ENCODE assay signal across 18 cellular contexts in the genomic region with DNA sequence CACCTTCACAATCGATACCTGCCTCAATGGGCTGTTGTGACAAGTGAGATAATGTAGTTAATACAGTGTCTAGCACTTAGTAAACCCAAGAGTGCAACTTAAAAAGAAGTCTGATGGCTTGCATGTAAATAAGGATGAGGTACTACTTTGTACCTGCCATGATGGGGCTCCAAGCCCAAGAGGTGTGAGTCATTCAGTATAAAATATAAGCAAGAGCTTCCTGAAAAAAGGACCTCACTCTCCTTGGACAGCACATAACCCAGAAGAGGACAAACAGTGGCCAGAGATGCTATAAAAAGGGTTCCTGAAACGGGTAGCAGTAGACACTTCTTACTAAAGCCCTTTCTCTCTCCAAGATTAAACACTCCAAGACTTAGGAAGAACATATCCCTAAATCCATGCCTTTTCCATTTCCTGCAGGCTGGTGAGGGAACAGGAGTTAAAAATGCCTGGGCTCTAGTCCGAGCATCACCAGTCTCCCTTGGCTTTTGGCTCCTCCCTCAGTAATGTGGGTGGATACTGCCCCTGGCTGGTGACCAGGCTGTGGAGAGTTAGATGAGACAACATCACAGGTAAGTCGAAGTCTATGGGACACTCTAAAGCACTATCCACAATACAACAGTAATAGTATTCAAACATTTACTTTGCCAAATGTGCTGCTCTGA. TPM values are rescaled to one million over a fixed set of nuclear protein-coding genes. Genes with fewer than 3 reads are reported as not detected.
DNase-seq lines count a peak whose midpoint lies in the region; ATAC-seq and TF ChIP-seq lines count a peak whose summit lies in the region.
"Had no signal": no experiment of that assay in that cellular context is flagged by ENCODE, and none has a peak within 500 bp of the region (broad histone marks: within the 10 kb centered on the region; RNA-seq: fewer than 3 reads in every experiment).

No MANE protein-coding gene starts in this region.

- H3K27ac ChIP-seq in cardiac muscle cell (peak overlapping the region; percentile 71), right cardiac atrium (ENCODE audit: low read length) (no peak overlapping the region), transverse colon (peak overlapping the region; percentile 2 to 42 (median 26))
- H3K27ac ChIP-seq: KMS-11 had no signal

- no peak for TF ChIP-seq EP300 in transverse colon (IDR thresholded peaks at IDR 0.05; ENCODE audit: low read depth)

- no peaks in the 10 kb centered on the region for H3K9me3 Mint-ChIP-seq in activated T-helper 2 cell treated with anti-CD3 and anti-CD28 coated beads, Interferon-gamma antibody, Interleukin-2, Interleukin-4, amounts not matched to agents 10 μg/mL and 5 μg/mL and 100 μg/mL, durations not matched to agents 14 hours and 24 hours and 36 hours
- no peaks in the 10 kb centered on the region for H3K9me3 Mint-ChIP-seq in memory B cell

- no peak overlapping the region for H3K4me3 Mint-ChIP-seq in activated T-helper 2 cell treated with anti-CD3 and anti-CD28 coated beads, Interferon-gamma antibody, Interleukin-2, Interleukin-4, amounts not matched to agents 10 μg/mL and 5 μg/mL and 100 μg/mL, durations not matched to agents 14 hours and 24 hours and 36 hours (ENCODE audit: low read depth)
- no peak overlapping the region for H3K4me3 Mint-ChIP-seq in memory B cell

- intact Hi-C loops in right cardiac atrium (cut with DNase I), result no loop called here
- intact Hi-C loops in activated T-helper 2 cell treated with anti-CD3 and anti-CD28 coated beads, Interferon-gamma antibody, Interleukin-2, Interleukin-4, amounts not matched to agents 10 μg/mL and 5 μg/mL and 100 μg/mL, durations not matched to agents 14 hours and 24 hours and 36 hours (cut with micrococcal nuclease), result no loop called here
- intact Hi-C loops in transverse colon (cut with DNase I; ENCODE audit: low total_unique reads), result no loop called here

- peaks cover 59% of the 10 kb centered on the region for H3K4me1 Mint-ChIP-seq in activated T-helper 2 cell treated with anti-CD3 and anti-CD28 coated beads, Interferon-gamma antibody, Interleukin-2, Interleukin-4, amounts not matched to agents 10 μg/mL and 5 μg/mL and 100 μg/mL, durations not matched to agents 14 hours and 24 hours and 36 hours (ENCODE audit: low read depth)
- peaks cover 53% of the 10 kb centered on the region for H3K4me1 Mint-ChIP-seq in memory B cell

- no peaks in the 10 kb centered on the region for H3K36me3 ChIP-seq in cardiac muscle cell
- H3K36me3 ChIP-seq in transverse colon, result no peaks in the 10 kb centered on the region

- H3K4me3 ChIP-seq in cardiac muscle cell (no peak overlapping the region), right cardiac atrium (ENCODE audit: low read length) (no peak overlapping the region), transverse colon (no peak overlapping the region)
- H3K4me3 ChIP-seq: coronary artery had no signal

- no peaks in the 10 kb centered on the region for H3K27me3 Mint-ChIP-seq in activated T-helper 2 cell treated with anti-CD3 and anti-CD28 coated beads, Interferon-gamma antibody, Interleukin-2, Interleukin-4, amounts not matched to agents 10 μg/mL and 5 μg/mL and 100 μg/mL, durations not matched to agents 14 hours and 24 hours and 36 hours (ENCODE audit: low read depth)
- H3K27me3 Mint-ChIP-seq in memory B cell, result no peaks in the 10 kb centered on the region

- H3K27me3 ChIP-seq in cardiac muscle cell (no peaks in the 10 kb centered on the region), right cardiac atrium (ENCODE audit: control insufficient read depth, insufficient read depth) (no peaks in the 10 kb centered on the region), transverse colon (no peaks in the 10 kb centered on the region)

- H3K27ac Mint-ChIP-seq in activated T-helper 2 cell treated with anti-CD3 and anti-CD28 coated beads, Interferon-gamma antibody, Interleukin-2, Interleukin-4, amounts not matched to agents 10 μg/mL and 5 μg/mL and 100 μg/mL, durations not matched to agents 14 hours and 24 hours and 36 hours, result peak overlapping the region; percentile 52
- H3K27ac Mint-ChIP-seq in memory B cell, result peak overlapping the region; percentile 65

- ATAC-seq in right cardiac atrium, result no peak
- no peak for ATAC-seq in memory B cell (ENCODE audit: low read depth)
- no peak for ATAC-seq in HG02610 (IDR thresholded peaks at IDR 0.05; ENCODE audit: unreplicated experiment)

- no peaks in the 10 kb centered on the region for H3K9me3 ChIP-seq in cardiac muscle cell (ENCODE audit: low read depth)
- H3K9me3 ChIP-seq in right cardiac atrium (ENCODE audit: control insufficient read depth, low read length), result no peaks in the 10 kb centered on the region
- H3K9me3 ChIP-seq in transverse colon, result no peaks in the 10 kb centered on the region

- no peak for TF ChIP-seq POLR2A in transverse colon (IDR thresholded peaks at IDR 0.05)

- H3K36me3 Mint-ChIP-seq in activated T-helper 2 cell treated with anti-CD3 and anti-CD28 coated beads, Interferon-gamma antibody, Interleukin-2, Interleukin-4, amounts not matched to agents 10 μg/mL and 5 μg/mL and 100 μg/mL, durations not matched to agents 14 hours and 24 hours and 36 hours (ENCODE audit: low read depth), result peaks cover 60% of the 10 kb centered on the region
- peaks cover 7% of the 10 kb centered on the region for H3K36me3 Mint-ChIP-seq in memory B cell

- in situ Hi-C loops in transverse colon (cut with MboI; ENCODE audit: low pct_ligation_motif_present in 1 of 4, low pct_unique_long_range_greater_than_20kb in 1 of 4, low sequenced_read_pairs in 3 of 4), result no loop called here

- WGBS in right cardiac atrium, result 49% methylated on average over 4 of the region's 4 CpGs
- 61 to 100% methylated on average over 1 to 4 of the region's 4 CpGs for WGBS in transverse colon (ENCODE audit: low coverage in 1 of 2), 2 donors

- no peak for TF ChIP-seq CTCF in cardiac muscle cell (IDR thresholded peaks at IDR 0.05; ENCODE audit: low read depth, low read length)
- TF ChIP-seq CTCF in transverse colon (IDR thresholded peaks at IDR 0.05), result no peak

- DNase-seq in cardiac muscle cell (ENCODE audit: low read depth in 1 of 2, low spot score in 1 of 2), result no peak
- no peak for DNase-seq in right cardiac atrium
- no peak for DNase-seq in activated T-helper 2 cell treated with anti-CD3 and anti-CD28 coated beads, Interferon-gamma antibody, Interleukin-2, Interleukin-4, amounts not matched to agents 10 μg/mL and 5 μg/mL and 100 μg/mL, durations not matched to agents 14 hours and 24 hours and 36 hours (ENCODE audit: low spot score)
- DNase-seq in memory B cell (ENCODE audit: low spot score in 2 of 2), result no peak
- no peak for DNase-seq in transverse colon
- no peak for DNase-seq in NCI-H1930 (lab: John Stamatoyannopoulos, UW)
- DNase-seq in glomerular visceral epithelial cell (ENCODE audit: extremely low spot score), result no peak
- DNase-seq: AML-193; foreskin melanocyte; GOT3; NCI-H2107; occipital lobe; OCI-M1; stimulated activated CD4-positive, alpha-beta T cell treated with anti-CD3 and anti-CD28 coated beads, Interleukin-4, amount 100 ng/mL, for 24 hours; T1000 had no signal

- peaks cover 46% of the 10 kb centered on the region for H3K4me1 ChIP-seq in cardiac muscle cell (ENCODE audit: low read depth)
- peaks cover 35% of the 10 kb centered on the region for H3K4me1 ChIP-seq in right cardiac atrium (ENCODE audit: control insufficient read depth, insufficient read depth, low read length)
- peaks cover 43 to 81% (median 53%) of the 10 kb centered on the region in 4 donors for H3K4me1 ChIP-seq in transverse colon

RNA-seq across cellular contexts. Expression of a gene that starts 4.2 kb away (rescaled TPM):
- 64.0 and 126 TPM in 2 replicates for total RNA-seq in cardiac muscle cell
- polyA plus RNA-seq in cardiac muscle cell, result 164 and 173 TPM in 2 replicates
- 100 to 1,000 TPM in 1 of 4 donors, 10 to 100 TPM in 3; 86.8 to 120 (median 91.9) TPM for total RNA-seq in right cardiac atrium
- 86.0 TPM for polyA plus RNA-seq in right cardiac atrium
- total RNA-seq in activated T-helper 2 cell treated with anti-CD3 and anti-CD28 coated beads, Interferon-gamma antibody, Interleukin-2, Interleukin-4, amounts not matched to agents 10 μg/mL and 5 μg/mL and 100 μg/mL, durations not matched to agents 14 hours and 24 hours and 36 hours, result 158 and 174 TPM in 2 replicates
- 100 to 1,000 TPM in 1 of 4 donors, 10 to 100 TPM in 3; 23.7 to 104 (median 62.8) TPM for total RNA-seq in transverse colon

RNA-seq across cellular contexts. Expression of a gene that starts 44.8 kb away (rescaled TPM):
- 36.9 and 38.4 TPM in 2 replicates for total RNA-seq in cardiac muscle cell
- 37.2 and 43.9 TPM in 2 replicates for polyA plus RNA-seq in cardiac muscle cell
- 10 to 100 TPM; 19.3 to 25.2 (median 21.6) TPM for total RNA-seq in right cardiac atrium
- polyA plus RNA-seq in right cardiac atrium, result 26.8 TPM
- total RNA-seq in activated T-helper 2 cell treated with anti-CD3 and anti-CD28 coated beads, Interferon-gamma antibody, Interleukin-2, Interleukin-4, amounts not matched to agents 10 μg/mL and 5 μg/mL and 100 μg/mL, durations not matched to agents 14 hours and 24 hours and 36 hours, result 26.5 and 29.5 TPM in 2 replicates
- total RNA-seq in transverse colon, result 10 to 100 TPM in 3 of 4 donors, 1 to 10 TPM in 1; 9.6 to 30.9 (median 23.2) TPM
